ENCODE assay signal across 37 cellular contexts in the genomic region with DNA sequence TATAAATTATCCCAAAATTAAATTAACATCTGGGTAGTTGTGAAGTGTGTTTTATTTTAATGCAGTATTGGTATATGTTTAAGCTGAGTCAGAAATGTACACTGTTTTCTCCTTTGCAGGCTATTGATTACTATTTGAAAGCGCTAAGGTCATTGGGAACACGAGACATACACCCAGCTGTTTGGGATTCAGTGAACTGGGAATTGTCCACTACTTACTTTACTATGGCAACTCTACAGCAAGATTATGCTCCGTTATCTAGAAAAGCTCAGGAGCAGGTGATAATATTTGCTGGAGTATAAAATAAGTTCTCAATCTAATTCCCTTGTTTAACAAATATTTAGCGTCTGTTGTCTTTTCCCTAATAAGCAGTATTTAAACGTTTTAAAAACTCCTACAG. TPM values are rescaled to one million over a fixed set of nuclear protein-coding genes. Genes with fewer than 3 reads are reported as not detected.
"Had no signal": no experiment of that assay in that cellular context is flagged by ENCODE, and none has a peak within 500 bp of the region (broad histone marks: within the 10 kb centered on the region; RNA-seq: fewer than 3 reads in every experiment).

No MANE protein-coding gene starts in this region.

- DNase-seq: activated effector memory CD4-positive, alpha-beta T cell treated with anti-CD3 and anti-CD28 coated beads, Interleukin-2, amount 50 U/mL, for 16 hours; activated effector memory CD4-positive, alpha-beta T cell treated with Interleukin-2 at 50 U/mL for 16 hours; activated gamma-delta T cell; activated gamma-delta T cell treated with Interleukin-2 at 50 U/mL for 16 hours; activated naive CD4-positive, alpha-beta T cell; activated naive CD4-positive, alpha-beta T cell treated with anti-CD3 and anti-CD28 coated beads for 36 hours; activated naive CD4-positive, alpha-beta T cell treated with anti-CD3 and anti-CD28 coated beads, Interleukin-2, amount 10 ng/mL, durations not matched to agents 7 days and 5 days; activated naive CD4-positive, alpha-beta T cell treated with anti-CD3 and anti-CD28 coated beads, Interleukin-2, amount 50 U/mL, for 16 hours; activated naive CD4-positive, alpha-beta T cell treated with Interleukin-2 at 50 U/mL for 16 hours; activated naive CD8-positive, alpha-beta T cell treated with anti-CD3 and anti-CD28 coated beads for 36 hours; activated naive CD8-positive, alpha-beta T cell treated with anti-CD3 and anti-CD28 coated beads, Interleukin-2, amount 10 ng/mL, durations not matched to agents 7 days and 5 days; activated naive CD8-positive, alpha-beta T cell treated with anti-CD3 and anti-CD28 coated beads, Interleukin-2, amount 50 U/mL, for 24 hours; activated T-cell treated with anti-CD3 and anti-CD28 coated beads, Interleukin-2, amount 50 U/mL, for 1 hour; activated T-cell treated with anti-CD3 and anti-CD28 coated beads, Interleukin-2, amount 50 U/mL, for 24 hours; activated T-cell treated with anti-CD3 and anti-CD28 coated beads, Interleukin-2, amount 50 U/mL, for 4 hours; activated T-cell treated with anti-CD3 and anti-CD28 coated beads, Interleukin-2, amount 50 U/mL, for 48 hours; activated T-cell treated with anti-CD3 and anti-CD28 coated beads, Interleukin-2, amount 50 U/mL, for 72 hours; adrenal gland; amniotic stem cell; amygdala; anterior cingulate cortex; aorta; body of pancreas; brain microvascular endothelial cell; caudate nucleus; central memory CD4-positive, alpha-beta T cell; cerebellar nuclear complex had no signal

- H3K27ac ChIP-seq: adrenal gland, ascending aorta, body of pancreas, brain microvascular endothelial cell, breast epithelium, cardiac muscle cell had no signal

- H3K4me3 ChIP-seq: adrenal gland, ascending aorta, body of pancreas, breast epithelium, cardiac muscle cell had no signal

- FAIRE-seq: astrocyte, bronchial epithelial cell had no signal

- H3K4me1 ChIP-seq: adrenal gland, ascending aorta, body of pancreas, breast epithelium had no signal

- H3K27me3 ChIP-seq: adrenal gland, ascending aorta, body of pancreas, brain microvascular endothelial cell, breast epithelium, cardiac muscle cell had no signal

- H3K9me3 ChIP-seq: adrenal gland, ascending aorta, body of pancreas, breast epithelium had no signal

- ATAC-seq: activated naive CD4-positive, alpha-beta T cell treated with anti-CD3 and anti-CD28 coated beads, Interleukin-2, amount 50 U/mL, for 72 hours; activated naive CD8-positive, alpha-beta T cell treated with anti-CD3 and anti-CD28 coated beads, Interleukin-2, amount 50 U/mL, for 24 hours; activated T-cell treated with anti-CD3 and anti-CD28 coated beads, Interleukin-2, amount 50 U/mL, for 4 hours; activated T-cell treated with anti-CD3 and anti-CD28 coated beads, Interleukin-2, amount 50 U/mL, for 72 hours; activated T-helper 17 cell treated with anti-CD3 and anti-CD28 coated beads, Interleukin-2, amount 50 U/mL, for 72 hours; body of pancreas had no signal

RNA-seq across cellular contexts. Expression of gene MMP21, which starts 28.2 kb away (rescaled TPM):
- total RNA-seq: activated naive CD4-positive, alpha-beta T cell treated with anti-CD3 and anti-CD28 coated beads for 36 hours; activated naive CD4-positive, alpha-beta T cell treated with anti-CD3 and anti-CD28 coated beads, Interleukin-2, amount 50 U/mL, for 72 hours; activated naive CD8-positive, alpha-beta T cell treated with anti-CD3 and anti-CD28 coated beads for 36 hours; activated T-cell treated with anti-CD3 and anti-CD28 coated beads, Interleukin-2, amount 50 U/mL, for 4 hours; activated T-cell treated with anti-CD3 and anti-CD28 coated beads, Interleukin-2, amount 50 U/mL, for 72 hours; activated T-helper 1 cell treated with anti-CD3 and anti-CD28 coated beads, Interleukin-12 subunit alpha, Interleukin-12 subunit beta, Interleukin-2, Interleukin-4 antibody, amounts not matched to agents 30 ng/mL and 10 ng/mL and 1 ng/mL, durations not matched to agents 14 hours and 24 hours and 36 hours; activated T-helper 17 cell treated with anti-CD3 and anti-CD28 coated beads, Interleukin-2, amount 50 U/mL, for 72 hours; ascending aorta; astrocyte; body of pancreas; bronchial epithelial cell; cardiac muscle cell; cardiac septum; chondrocyte had no signal
- polyA plus RNA-seq: aorta, cardiac muscle cell had no signal
